In genomic region chr21:41582866-41583265, GRCh38 we compare ENCODE assay signal across 14 cellular contexts.
"Had no signal": no experiment of that assay in that cellular context is flagged by ENCODE, and none has a peak within 500 bp of the region (broad histone marks: within the 10 kb centered on the region; RNA-seq: fewer than 3 reads in every experiment).

No MANE protein-coding gene starts in this region.

- H3K36me3 ChIP-seq: right atrium auricular region had no signal

- H3K4me1 ChIP-seq: right atrium auricular region had no signal

- ATAC-seq: activated CD8-positive, alpha-beta T cell treated with anti-CD3 and anti-CD28 coated beads, Interleukin-2, amount 10 ng/mL, durations not matched to agents 7 days and 5 days; natural killer cell; stimulated activated naive CD8-positive, alpha-beta T cell treated with anti-CD3 and anti-CD28 coated beads, Interleukin-15, Interleukin-2, amounts not matched to agents 100 U/mL and 50 U/mL, for 24 hours had no signal

- DNase-seq: activated CD4-positive, alpha-beta T cell treated with anti-CD3 and anti-CD28 coated beads for 48 hours; activated CD8-positive, alpha-beta T cell treated with anti-CD3 and anti-CD28 coated beads, Interleukin-2, amount 10 ng/mL, durations not matched to agents 7 days and 5 days; activated naive CD8-positive, alpha-beta T cell treated with anti-CD3 and anti-CD28 coated beads, Interleukin-2, amount 10 ng/mL, durations not matched to agents 7 days and 5 days; anterior cingulate cortex; cerebellar nuclear complex; dermis blood vessel endothelial cell; immature natural killer cell; natural killer cell; posterior cingulate gyrus; SK-N-SH; stimulated activated CD4-positive, alpha-beta T cell treated with anti-CD3 and anti-CD28 coated beads, Interleukin-4, amount 100 ng/mL, for 24 hours; stimulated activated naive CD8-positive, alpha-beta T cell treated with anti-CD3 and anti-CD28 coated beads, Interleukin-15, Interleukin-2, amounts not matched to agents 100 U/mL and 50 U/mL, for 24 hours had no signal

- H3K4me3 ChIP-seq: right atrium auricular region, skin epidermis had no signal

- H3K27me3 ChIP-seq: right atrium auricular region had no signal

- H3K27ac ChIP-seq: right atrium auricular region, skin epidermis had no signal
